In the genomic region with DNA sequence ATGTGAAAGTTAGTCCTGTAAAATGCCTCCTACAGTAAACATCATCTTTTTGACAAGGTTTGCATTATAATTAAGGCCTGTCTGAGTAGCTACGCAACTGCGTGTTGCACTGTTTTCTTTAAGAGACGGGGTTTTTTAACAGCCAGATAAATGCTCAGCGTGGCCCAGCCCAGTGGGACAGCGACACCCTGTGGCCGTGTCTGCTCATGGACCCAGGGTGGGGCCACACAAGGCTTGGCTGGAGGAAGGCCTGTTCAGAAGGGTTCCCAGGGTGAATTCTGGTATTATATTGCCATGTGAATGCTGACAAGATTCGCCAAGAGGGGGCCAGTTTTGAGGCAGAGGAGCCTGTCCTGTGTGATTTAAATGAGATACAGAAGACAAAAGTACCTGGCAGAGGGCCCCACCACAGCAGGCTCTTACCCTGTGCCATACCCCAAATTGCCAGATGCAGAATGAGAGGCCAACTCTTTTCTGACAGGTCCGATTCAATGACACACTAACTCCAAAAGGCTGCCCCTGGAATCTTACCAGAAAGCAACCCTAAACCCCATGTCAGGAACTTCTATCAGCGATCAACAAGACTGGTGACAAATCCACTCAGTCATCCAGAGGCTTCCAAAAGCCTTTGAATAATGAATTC, we compare ENCODE assay signal across 8 cellular contexts.
DNase-seq lines count a peak whose midpoint lies in the region; ATAC-seq and TF ChIP-seq lines count a peak whose summit lies in the region.

No MANE protein-coding gene starts in this region.

- POLR2A ChIA-PET in AG04450 (lab: Yijun Ruan, JAX), result no interaction called here

- H3K27ac ChIP-seq in AG04450 (ENCODE audit: low read depth, low read length) (no peak overlapping the region), lung (ENCODE audit: low read depth in 1 of 2, low read length in 1 of 2) (no peak overlapping the region), tibial artery (no peak overlapping the region)

- peak; percentile 71 for ATAC-seq in GM18502 (IDR thresholded peaks at IDR 0.05; ENCODE audit: poor library complexity, unreplicated experiment)
- peak; percentile 66 for ATAC-seq in HG03196 (IDR thresholded peaks at IDR 0.05; ENCODE audit: unreplicated experiment)
- ATAC-seq in lung (ENCODE audit: insufficient read depth, low FRiP score), result peak; percentile 74

- CTCF ChIA-PET in AG04450 (lab: Charles Lee), result interaction anchor here (0.6 to 2.5 kb wide), 3 partner anchors 364 to 1708 kb away, joined by 3 to 15 read pairs (median 5); no protein-coding TSS in a partner anchor

- H3K4me3 ChIP-seq in AG04450 (ENCODE audit: low read depth, low read length), result no peak overlapping the region
- H3K4me3 ChIP-seq in lung, result no peak overlapping the region
- H3K4me3 ChIP-seq in tibial artery, result no peak overlapping the region

- no peak for DNase-seq in AG04450 (ENCODE audit: low read depth, low spot score)
- peak; percentile 62 for DNase-seq in SKM-1 treated with dmso at 0.1 percent for 144 hours (lab: John Stamatoyannopoulos, UW; ENCODE audit: unreplicated experiment)
- peak; percentile 5 for DNase-seq in central memory CD4-positive, alpha-beta T cell
- DNase-seq in lung (ENCODE audit: low spot score), result peak; percentile 72
- peak; percentile 33 to 69 for DNase-seq in tibial artery
- no peak for DNase-seq in pons (ENCODE audit: low spot score)

- WGBS in lung, 2 donors, result 34 to 37% methylated on average over 9 of the region's 9 CpGs

- H3K36me3 ChIP-seq in lung (ENCODE audit: control insufficient read depth in 2 of 2, insufficient read depth in 2 of 2, low read length in 2 of 2) (no peaks in the 10 kb centered on the region), tibial artery (no peaks in the 10 kb centered on the region)

- no peaks in the 10 kb centered on the region for H3K27me3 ChIP-seq in AG04450 (ENCODE audit: control insufficient read depth, insufficient read depth, low read length)
- no peaks in the 10 kb centered on the region for H3K27me3 ChIP-seq in lung (ENCODE audit: control insufficient read depth, insufficient read depth)
- no peaks in the 10 kb centered on the region for H3K27me3 ChIP-seq in tibial artery

- H3K4me1 ChIP-seq in lung (ENCODE audit: control insufficient read depth in 2 of 2, insufficient read depth in 2 of 2, low read length in 2 of 2), result no peaks in the 10 kb centered on the region
- no peaks in the 10 kb centered on the region for H3K4me1 ChIP-seq in tibial artery

- TF ChIP-seq CTCF in AG04450 (IDR thresholded peaks at IDR 0.05; ENCODE audit: low read depth, low read length) (peak; percentile 63), lung (IDR thresholded peaks at IDR 0.05; ENCODE audit: control extremely low read depth, extremely low read depth) (peak; percentile 38), tibial artery (IDR thresholded peaks at IDR 0.05) (peak; percentile 51 to 59)

- no peaks in the 10 kb centered on the region for H3K9me3 ChIP-seq in AG04450 (ENCODE audit: control insufficient read depth, insufficient read depth, low read length)
- no peaks in the 10 kb centered on the region for H3K9me3 ChIP-seq in lung (ENCODE audit: control insufficient read depth in 2 of 2, insufficient read depth in 1 of 2, low read length in 1 of 2)
- H3K9me3 ChIP-seq in tibial artery, result no peaks in the 10 kb centered on the region

- intact Hi-C loops in tibial artery (cut with DNase I; ENCODE audit: low total_unique reads), result no loop called here

Comparison
In these comparisons a context has a peak if more than half of its experiments do, and no peak if none do; other contexts are left out.
1. DNase-seq: peak in SKM-1 treated with dmso at 0.1 percent for 144 hours (single experiment), central memory CD4-positive, alpha-beta T cell (single experiment), lung (single experiment) and tibial artery (2 of 2); none in AG04450 (single experiment) and pons (single experiment).
2. Peak in every context shown above with its lines, with median percentiles within 50 percentile points of each other: CTCF ChIP-seq and ATAC-seq.